Comparison of ENCODE assay signal across 23 cellular contexts in genomic region chr3:172079326-172079976, GRCh38. TPM values are rescaled to one million over a fixed set of nuclear protein-coding genes. Genes with fewer than 3 reads are reported as not detected.
DNase-seq lines count a peak whose midpoint lies in the region; ATAC-seq, FAIRE-seq and TF ChIP-seq lines count a peak whose summit lies in the region.
"Had no signal": no experiment of that assay in that cellular context is flagged by ENCODE, and none has a peak within 500 bp of the region (broad histone marks: within the 10 kb centered on the region; RNA-seq: fewer than 3 reads in every experiment).

No MANE protein-coding gene starts in this region.

- H3K27me3 Mint-ChIP-seq in immature natural killer cell (ENCODE audit: low read depth in 3 of 3) (no peaks in the 10 kb centered on the region), nephron progenitor cell (ENCODE audit: low read depth, poor library complexity) (no peaks in the 10 kb centered on the region)
- H3K27me3 Mint-ChIP-seq: B cell; CD4-positive, alpha-beta T cell had no signal

- POLR2A ChIA-PET in HepG2 (lab: Yijun Ruan, JAX): interaction anchor here (1.3 to 1.4 kb wide), 2 partner anchors 13 kb away, joined by 4 to 6 read pairs; no protein-coding TSS in a partner anchor

- H3K4me1 Mint-ChIP-seq in immature natural killer cell: peaks cover 74 to 98% of the 10 kb centered on the region in 2 donors
- H3K4me1 Mint-ChIP-seq in nephron progenitor cell: peaks cover 18% of the 10 kb centered on the region
- H3K4me1 Mint-ChIP-seq: B cell had no signal

- no peak for FAIRE-seq in HepG2 (lab: Jason Lieb, UNC)
- FAIRE-seq: GM12891 had no signal

- H3K4me2 ChIP-seq in HepG2 (ENCODE audit: low read depth, low read length): peak overlapping the region; percentile 46
- H3K4me2 ChIP-seq: PC-9 had no signal

- no TSS peak for BruUV-seq in HepG2 (replicated peaks; lab: Mats Ljungman, UMichigan)

- in situ Hi-C loops in HepG2 (cut with HindIII; ENCODE audit: extremely low pct_ligation_motif_present, low pct_unique_long_range_greater_than_20kb): no loop called here
- in situ Hi-C loops in transverse colon (cut with MboI; ENCODE audit: low pct_ligation_motif_present in 1 of 4, low pct_unique_long_range_greater_than_20kb in 1 of 4, low sequenced_read_pairs in 3 of 4): no loop called here

- no peak for ATAC-seq in HepG2
- no peak for ATAC-seq in right lobe of liver
- no peak for ATAC-seq in HG02884 (IDR thresholded peaks at IDR 0.05; ENCODE audit: unreplicated experiment)
- ATAC-seq in HG03442 (IDR thresholded peaks at IDR 0.05; ENCODE audit: unreplicated experiment): no peak

- no peak overlapping the region for H2AFZ ChIP-seq in HepG2 (ENCODE audit: low read length)
- H2AFZ ChIP-seq: GM23248, PC-9 had no signal

- CTCF ChIA-PET in HepG2 (lab: Yijun Ruan, JAX; ENCODE audit: low intra/inter-chr PET ratio, low total read pairs): no interaction called here

- H3K36me3 ChIP-seq in HepG2 (replicated peaks in 1 of 2; ENCODE audit: control insufficient read depth in 1 of 2, insufficient read depth in 2 of 2, low read length in 2 of 2) (peaks cover 6 to 12% of the 10 kb centered on the region in 2 experiments; a peak in 4 of 5 replicates), right lobe of liver (no peaks in the 10 kb centered on the region), transverse colon (no peaks in the 10 kb centered on the region)
- H3K36me3 ChIP-seq: HAP-1 had no signal

- WGBS in HepG2 (ENCODE audit: low lambda C conversion rate): 84% methylated on average over 3 of the region's 3 CpGs
- 68% methylated on average over 3 of the region's 3 CpGs for WGBS in right lobe of liver (ENCODE audit: insufficient coverage, low coverage, low lambda C conversion rate, missing lambda C conversion rate)
- WGBS in transverse colon (ENCODE audit: low coverage in 1 of 2), 2 donors: 94 to 96% methylated on average over 2 to 3 of the region's 3 CpGs

- TF ChIP-seq CTCF in HepG2 (CRISPR knock-in tag; IDR thresholded peaks at IDR 0.05) (no peak), right lobe of liver (IDR thresholded peaks at IDR 0.05) (no peak), nephron progenitor cell (IDR thresholded peaks at IDR 0.05) (no peak), transverse colon (IDR thresholded peaks at IDR 0.05) (no peak)

- no peaks in the 10 kb centered on the region for H3K9me3 ChIP-seq in HepG2 (ENCODE audit: low read length)
- no peaks in the 10 kb centered on the region for H3K9me3 ChIP-seq in right lobe of liver
- no peaks in the 10 kb centered on the region for H3K9me3 ChIP-seq in transverse colon
- H3K9me3 ChIP-seq: Caco-2, HAP-1 had no signal

- TF ChIP-seq EP300 in HepG2 (IDR thresholded peaks at IDR 0.05; ENCODE audit: low read depth in 2 of 2, low read length in 2 of 2) (no peak), HepG2 (CRISPR knock-in tag; IDR thresholded peaks at IDR 0.05; ENCODE audit: borderline replicate concordance) (no peak), transverse colon (IDR thresholded peaks at IDR 0.05; ENCODE audit: low read depth) (no peak)

- H3K27ac ChIP-seq in HepG2 (ENCODE audit: extremely low read length, insufficient read depth, low read length): peak overlapping the region; percentile 66
- H3K27ac ChIP-seq in right lobe of liver: peak overlapping the region in 1 of 3 donors; percentile 82
- H3K27ac ChIP-seq in transverse colon: peak overlapping the region in 3 of 4 donors; percentile 5 to 40 (median 22)
- H3K27ac ChIP-seq: GM23248 had no signal

- peaks cover 95% of the 10 kb centered on the region for H4K20me1 ChIP-seq in HepG2 (ENCODE audit: insufficient read depth, low read length)

- no peak for DNase-seq in HepG2 (ENCODE audit: low spot score)
- no peak for DNase-seq in right lobe of liver
- DNase-seq in immature natural killer cell: no peak
- no peak for DNase-seq in nephron progenitor cell
- no peak for DNase-seq in transverse colon
- no peak for DNase-seq in NCI-H345 treated with DMSO at 0.1 percent for 48 hours (lab: John Stamatoyannopoulos, UW; ENCODE audit: unreplicated experiment)
- DNase-seq: 8988T; Caco-2; CD4-positive, alpha-beta T cell; DMS53; GM23248; KG1; NCI-H1105 treated with DMSO at 0.1 percent for 48 hours; NCI-H1694 treated with DMSO at 0.1 percent for 48 hours; NCI-H2107; NCI-H510A treated with DMSO at 0.1 percent for 48 hours; NCI-H82; PC-9 had no signal

- H3K27me3 ChIP-seq in HepG2 (ENCODE audit: control insufficient read depth in 1 of 2, insufficient read depth in 2 of 2, low read length in 2 of 2): no peaks in the 10 kb centered on the region
- no peaks in the 10 kb centered on the region for H3K27me3 ChIP-seq in right lobe of liver
- no peaks in the 10 kb centered on the region for H3K27me3 ChIP-seq in transverse colon

- intact Hi-C loops in HepG2 (cut with micrococcal nuclease; ENCODE audit: unreplicated experiment) (no loop called here), right lobe of liver (cut with DNase I) (no loop called here), transverse colon (cut with DNase I; ENCODE audit: low total_unique reads) (no loop called here)

- H3K4me3 Mint-ChIP-seq in immature natural killer cell: no peak overlapping the region
- no peak overlapping the region for H3K4me3 Mint-ChIP-seq in nephron progenitor cell
- H3K4me3 Mint-ChIP-seq: B cell; CD4-positive, alpha-beta T cell had no signal

- no peak overlapping the region for H3K4me3 ChIP-seq in HepG2 (replicated peaks in 1 of 3; ENCODE audit: insufficient read depth in 1 of 3, low read depth in 2 of 3, low read length in 3 of 3)
- H3K4me3 ChIP-seq in right lobe of liver: no peak overlapping the region
- no peak overlapping the region for H3K4me3 ChIP-seq in transverse colon
- H3K4me3 ChIP-seq: GM23248, HAP-1, PC-9 had no signal

- TF ChIP-seq POLR2A in HepG2 (IDR thresholded peaks at IDR 0.05; ENCODE audit: insufficient read depth in 1 of 2, low read depth in 2 of 2, low read length in 2 of 2) (no peak), right lobe of liver (IDR thresholded peaks at IDR 0.05) (no peak), transverse colon (IDR thresholded peaks at IDR 0.05) (no peak)

- peaks cover 100% of the 10 kb centered on the region for H3K4me1 ChIP-seq in HepG2 (ENCODE audit: insufficient read depth, low read length)
- H3K4me1 ChIP-seq in right lobe of liver: peaks cover 0 to 69% (median 34%) of the 10 kb centered on the region in 4 donors
- peaks cover under 1 to 61% (median 24%) of the 10 kb centered on the region in 4 donors for H3K4me1 ChIP-seq in transverse colon
- H3K4me1 ChIP-seq: HAP-1 had no signal

- H3K9ac ChIP-seq in HepG2 (ENCODE audit: insufficient read depth, low read depth, low read length): no peak overlapping the region
- H3K9ac ChIP-seq: GM23248 had no signal

- H3K9me3 Mint-ChIP-seq in immature natural killer cell: no peaks in the 10 kb centered on the region
- H3K9me3 Mint-ChIP-seq in nephron progenitor cell: peaks cover 15% of the 10 kb centered on the region
- H3K9me3 Mint-ChIP-seq: CD4-positive, alpha-beta T cell had no signal

- no peak for TF ChIP-seq RAD21 in HepG2 (CRISPR knock-in tag; IDR thresholded peaks at IDR 0.05)

- peaks cover 100% of the 10 kb centered on the region for H3K79me2 ChIP-seq in HepG2 (ENCODE audit: insufficient read depth, low read length)

- H3K36me3 Mint-ChIP-seq in immature natural killer cell: peaks cover 0 to 9% (median 0%) of the 10 kb centered on the region in 3 donors
- H3K36me3 Mint-ChIP-seq in nephron progenitor cell (ENCODE audit: low read depth): peaks cover 85% of the 10 kb centered on the region

- H3K27ac Mint-ChIP-seq in immature natural killer cell (peak overlapping the region; percentile 13 to 71 (median 45)), nephron progenitor cell (peak overlapping the region; percentile 59)
- H3K27ac Mint-ChIP-seq: B cell; CD4-positive, alpha-beta T cell had no signal

TF ChIP-seq in HepG2, 621 proteins besides CTCF, POLR2A, EP300 and RAD21 (continues in another document):
- TF ChIP-seq, protein P1, sequence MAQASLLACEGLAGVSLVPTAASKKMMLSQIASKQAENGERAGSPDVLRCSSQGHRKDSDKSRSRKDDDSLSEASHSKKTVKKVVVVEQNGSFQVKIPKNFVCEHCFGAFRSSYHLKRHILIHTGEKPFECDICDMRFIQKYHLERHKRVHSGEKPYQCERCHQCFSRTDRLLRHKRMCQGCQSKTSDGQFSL (CRISPR knock-in tag; IDR thresholded peaks at IDR 0.05): no peak
- TF ChIP-seq RBM22 (optimal IDR thresholded peaks at IDR 0.05; ENCODE audit: low read length): peak; percentile 92

RNA-seq across cellular contexts. Expression of gene FNDC3B, which starts 40.1 kb away (rescaled TPM):
- 103 and 110 TPM in 2 replicates for total RNA-seq in HepG2 (2016; rRNA removed; fragmentation: Illumina TruSeq; extraction: Trizol)
- total RNA-seq in HepG2 (2016; cell fraction: cytosol; rRNA removed; fragmentation: Illumina TruSeq; extraction: Trizol; ENCODE audit: low read depth): 133 and 147 TPM in 2 replicates
- 93.9 TPM in 2 replicates for total RNA-seq in HepG2 (2016; cell fraction: insoluble cytoplasmic fraction; rRNA removed; fragmentation: Illumina TruSeq; extraction: Trizol)
- 73.4 and 76.7 TPM in 2 replicates for total RNA-seq in HepG2 (2016; cell fraction: membrane; rRNA removed; fragmentation: Illumina TruSeq; extraction: Trizol)
- 222 and 239 TPM in 2 replicates for total RNA-seq in HepG2 (2016; cell fraction: nucleus; rRNA removed; fragmentation: Illumina TruSeq; extraction: Trizol)
- polyA plus RNA-seq in HepG2 (2011; rRNA removed): 74.8 and 82.8 TPM in 2 replicates
- 26.6 and 44.0 TPM in 2 replicates for polyA plus RNA-seq in HepG2 (2011; cell fraction: cytosol; rRNA removed)
- 159 and 177 TPM in 2 replicates for polyA plus RNA-seq in HepG2 (2011; cell fraction: nucleus; rRNA removed)
- 100 and 116 TPM in 2 replicates for polyA plus RNA-seq in HepG2 (2012)
- polyA plus RNA-seq in HepG2 (2016; cell fraction: cytosol; fragmentation: Illumina TruSeq; extraction: Trizol; ENCODE audit: low read depth): 18.9 and 23.3 TPM in 2 replicates
- polyA plus RNA-seq in HepG2 (2016; cell fraction: insoluble cytoplasmic fraction; fragmentation: Illumina TruSeq; extraction: Trizol; ENCODE audit: low read depth): 71.0 and 74.2 TPM in 2 replicates
- polyA plus RNA-seq in HepG2 (2016; cell fraction: membrane; fragmentation: Illumina TruSeq; extraction: Trizol; ENCODE audit: low read depth): 23.8 and 25.2 TPM in 2 replicates
- 67.2 and 72.5 TPM in 2 replicates for polyA plus RNA-seq in HepG2 (2016; cell fraction: nucleus; fragmentation: Illumina TruSeq; extraction: Trizol; ENCODE audit: insufficient read depth, low read depth)
- 83.1 and 705 TPM in 2 replicates for polyA minus RNA-seq in HepG2 (2011; rRNA and poly(A)+ RNA removed; ENCODE audit: low replicate concordance)
- polyA minus RNA-seq in HepG2 (2011; cell fraction: cytosol; rRNA and poly(A)+ RNA removed): 129 and 146 TPM in 2 replicates
- 1,231 and 1,245 TPM in 2 replicates for polyA minus RNA-seq in HepG2 (2011; cell fraction: nucleus; rRNA and poly(A)+ RNA removed)
- 100 to 1,000 TPM in 1 of 6 experiments, 10 to 100 TPM in 5; 40.2 to 184 (median 63.5) TPM for total RNA-seq in right lobe of liver
- 10 to 100 TPM; 19.7 to 46.1 (median 24.4) TPM for polyA plus RNA-seq in immature natural killer cell
- 10 to 100 TPM; 28.5 to 85.7 (median 44.5) TPM for total RNA-seq in transverse colon
